1 cellular context compared by ENCODE assay signal in the genomic region with DNA sequence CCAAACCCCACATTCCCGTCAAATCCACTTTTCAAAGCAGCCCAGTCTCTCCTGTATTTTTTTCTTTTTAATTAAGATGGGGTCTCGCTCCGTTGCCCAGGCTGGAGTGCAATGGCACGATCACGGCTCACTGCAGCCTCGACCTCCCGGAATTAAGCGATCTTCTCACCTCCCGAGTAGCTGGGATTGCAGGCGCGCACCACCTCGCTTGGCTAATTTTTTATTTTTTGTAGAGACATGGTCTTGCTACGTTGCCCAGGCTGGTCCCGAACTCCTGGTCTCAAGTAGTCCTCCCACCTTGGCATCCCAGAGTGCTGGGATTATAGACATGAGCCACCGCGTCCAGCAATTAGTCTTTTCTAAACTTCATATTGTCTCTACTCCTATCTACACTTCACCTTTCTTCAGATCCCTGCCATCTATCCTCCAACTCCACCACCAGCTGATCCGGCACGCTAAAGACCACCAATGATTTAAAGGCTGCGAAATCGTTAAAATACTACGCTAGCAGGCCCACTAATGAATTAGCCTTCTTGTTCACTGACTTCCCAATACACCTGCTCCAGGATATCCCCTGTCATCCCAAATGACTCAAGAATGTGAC.
TF ChIP-seq lines count a peak whose summit lies in the region.

No MANE protein-coding gene starts in this region.

TF ChIP-seq in H1, 55 proteins besides CTCF, POLR2A, EP300 and RAD21:
- TF ChIP-seq BRCA1 (IDR thresholded peaks at IDR 0.05; ENCODE audit: low read depth, low read length) (no peak), NRF1 (IDR thresholded peaks at IDR 0.05; ENCODE audit: low read depth, low read length) (no peak), RXRA (IDR thresholded peaks at IDR 0.05; ENCODE audit: insufficient read depth, low read depth, low read length) (no peak), CBX8 (IDR thresholded peaks at IDR 0.05; ENCODE audit: borderline replicate concordance, low read depth, low read length) (no peak), ASH2L (IDR thresholded peaks at IDR 0.05; ENCODE audit: low read length) (peak; percentile 7), CBX5 (IDR thresholded peaks at IDR 0.05; ENCODE audit: low read depth, low read length) (no peak), TAF7 (optimal IDR thresholded peaks at IDR 0.05; ENCODE audit: borderline replicate concordance, low read depth, low read length) (no peak), SIN3A (conservative IDR thresholded peaks at IDR 0.05 in 1 of 2, IDR thresholded peaks at IDR 0.05 in 1 of 2; ENCODE audit: low read depth in 1 of 2, low read length in 2 of 2) (no peak), GABPA (IDR thresholded peaks at IDR 0.05; ENCODE audit: borderline replicate concordance, insufficient read depth, low read length) (no peak), HDAC6 (IDR thresholded peaks at IDR 0.05; ENCODE audit: low read depth, low read length) (no peak), GTF2F1 (IDR thresholded peaks at IDR 0.05; ENCODE audit: borderline replicate concordance, low read depth, low read length) (no peak), KDM1A (IDR thresholded peaks at IDR 0.05; ENCODE audit: borderline replicate concordance, low read length) (peak; percentile 91), TBP (IDR thresholded peaks at IDR 0.05; ENCODE audit: low read depth, low read length) (no peak), JUN (IDR thresholded peaks at IDR 0.05; ENCODE audit: low read depth, low read length) (no peak)
- TF ChIP-seq, protein P1, sequence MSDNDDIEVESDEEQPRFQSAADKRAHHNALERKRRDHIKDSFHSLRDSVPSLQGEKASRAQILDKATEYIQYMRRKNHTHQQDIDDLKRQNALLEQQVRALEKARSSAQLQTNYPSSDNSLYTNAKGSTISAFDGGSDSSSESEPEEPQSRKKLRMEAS (IDR thresholded peaks at IDR 0.05): no peak
